In the genomic region with DNA sequence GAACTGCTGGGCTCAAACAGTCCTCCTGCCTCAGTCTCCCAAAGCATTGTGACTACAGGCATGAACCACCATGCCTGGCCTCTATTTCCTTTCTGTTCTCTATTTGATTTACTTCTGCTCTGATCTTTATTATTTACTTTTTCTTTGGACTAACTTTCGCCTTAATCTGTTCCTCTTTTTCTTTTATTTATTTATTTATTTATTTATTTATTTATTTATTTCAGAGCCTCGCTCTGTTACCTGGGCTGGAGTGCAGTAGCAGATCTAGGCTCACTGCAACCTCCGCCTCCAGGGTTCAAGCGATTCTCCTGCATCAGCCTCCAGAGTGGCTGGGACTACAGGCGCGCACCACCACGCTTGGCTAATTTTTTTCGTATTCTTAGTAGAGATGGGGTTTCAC, we compare ENCODE assay signal across 8 cellular contexts.
"Had no signal": no experiment of that assay in that cellular context is flagged by ENCODE, and none has a peak within 500 bp of the region (broad histone marks: within the 10 kb centered on the region; RNA-seq: fewer than 3 reads in every experiment).

No MANE protein-coding gene starts in this region.

- FAIRE-seq: HepG2, HTR-8/SVneo, K562 had no signal

- DNase-seq: IMR-90, KBM-7, KG1 had no signal

- ATAC-seq: HepG2, K562 had no signal

- H3K27ac ChIP-seq: HL-60, KMS-11 had no signal

- H3K4me3 ChIP-seq: K562 had no signal

- H3K4me2 ChIP-seq: KMS-11 had no signal
